8 cellular contexts compared by ENCODE assay signal in genomic region chr1:25979210-25979609, GRCh38. TPM values are rescaled to one million over a fixed set of nuclear protein-coding genes. Genes with fewer than 3 reads are reported as not detected.
"Had no signal": no experiment of that assay in that cellular context is flagged by ENCODE, and none has a peak within 500 bp of the region (broad histone marks: within the 10 kb centered on the region; RNA-seq: fewer than 3 reads in every experiment).

No MANE protein-coding gene starts in this region.

- ATAC-seq: GM12878 had no signal

- FAIRE-seq: G401.6, GM12891, GM12892, GM18507, GM19239 had no signal

- H3K4me3 ChIP-seq: GM12878 had no signal

- DNase-seq: GDM1, GF-D8 had no signal

RNA-seq across cellular contexts. Expression of gene EXTL1, which starts 42.4 kb away (rescaled TPM):
- total RNA-seq: GM12878 had no signal
- polyA plus RNA-seq: GM12878 had no signal
